In genomic region chr16:2032285-2033056, GRCh38 we compare ENCODE assay signal across 5 cellular contexts. TPM values are rescaled to one million over a fixed set of nuclear protein-coding genes. Genes with fewer than 3 reads are reported as not detected.
DNase-seq lines count a peak whose midpoint lies in the region; ATAC-seq and TF ChIP-seq lines count a peak whose summit lies in the region.

No MANE protein-coding gene starts in this region.

- peak overlapping the region; percentile 92 for H3K27ac ChIP-seq in lower lobe of right lung
- peak overlapping the region; percentile 71 to 100 (median 94) for H3K27ac ChIP-seq in tibial nerve

- TF ChIP-seq EP300 in tibial nerve (IDR thresholded peaks at IDR 0.05): peak in 1 of 2 donors; percentile 50

- peak in 1 of 2 donors; percentile 20 for TF ChIP-seq POLR2A in tibial nerve (IDR thresholded peaks at IDR 0.05)

- ATAC-seq in lower lobe of right lung: peak; percentile 1 to 2

- WGBS in tibial nerve, 2 donors: 26 to 27% methylated on average over 8 to 14 of the region's 15 CpGs

- H3K4me3 ChIP-seq in lower lobe of right lung (peak overlapping the region; percentile 84), tibial nerve (peak overlapping the region; percentile 8 to 47 (median 41))

- DNase-seq in anterior cingulate cortex (lab: John Stamatoyannopoulos, UW): peak in 30 of 58 donors; percentile 3 to 84 (median 46)
- DNase-seq in lower lobe of right lung: no peak
- DNase-seq in tibial nerve (ENCODE audit: low spot score in 2 of 2): no peak
- DNase-seq in HuH-7 (ENCODE audit: low spot score): no peak
- no peak for DNase-seq in NCI-H82 treated with DMSO at 0.1 percent for 48 hours (lab: John Stamatoyannopoulos, UW; ENCODE audit: unreplicated experiment)

- no peaks in the 10 kb centered on the region for H3K27me3 ChIP-seq in lower lobe of right lung (ENCODE audit: low read depth)
- no peaks in the 10 kb centered on the region for H3K27me3 ChIP-seq in tibial nerve

- no peak for TF ChIP-seq CTCF in lower lobe of right lung (IDR thresholded peaks at IDR 0.05)
- no peak for TF ChIP-seq CTCF in tibial nerve (IDR thresholded peaks at IDR 0.05)

- peaks cover 88% of the 10 kb centered on the region for H3K4me1 ChIP-seq in lower lobe of right lung
- peaks cover 0 to 95% (median 67%) of the 10 kb centered on the region in 4 donors for H3K4me1 ChIP-seq in tibial nerve

- intact Hi-C loops in lower lobe of right lung (cut with DNase I): no loop called here

- H3K36me3 ChIP-seq in lower lobe of right lung (peaks cover 35% of the 10 kb centered on the region), tibial nerve (peaks cover 0 to 6% (median 0%) of the 10 kb centered on the region in 3 donors)

- H3K9me3 ChIP-seq in lower lobe of right lung: no peaks in the 10 kb centered on the region
- no peaks in the 10 kb centered on the region for H3K9me3 ChIP-seq in tibial nerve

RNA-seq across cellular contexts. Expression of gene NHERF2, which starts 5.8 kb away (rescaled TPM):
- total RNA-seq in lower lobe of right lung (343 TPM), tibial nerve (10 to 100 TPM; 54.7 to 83.1 (median 64.9) TPM)

RNA-seq across cellular contexts. Expression of gene NPW, which starts 12.9 kb away (rescaled TPM):
- total RNA-seq in lower lobe of right lung (not detected), tibial nerve (1 to 10 TPM in 2 of 4 donors, not detected in 2; 3.0 to 3.1 TPM)

RNA-seq across cellular contexts. Expression of gene NTHL1, which starts 15.2 kb away (rescaled TPM):
- 24.3 TPM for total RNA-seq in lower lobe of right lung
- 10 to 100 TPM; 22.8 to 56.7 (median 28.1) TPM for total RNA-seq in tibial nerve

RNA-seq across cellular contexts. Expression of gene TSC2, which starts 15.3 kb away (rescaled TPM):
- 123 TPM for total RNA-seq in lower lobe of right lung
- total RNA-seq in tibial nerve: 100 to 1,000 TPM in 2 of 4 donors, 10 to 100 TPM in 2; 75.4 to 507 (median 111) TPM

RNA-seq across cellular contexts. Expression of gene ZNF598, which starts 22.9 kb away (rescaled TPM):
- total RNA-seq in lower lobe of right lung (27.2 TPM), tibial nerve (10 to 100 TPM; 37.0 to 83.1 (median 49.2) TPM)

Comparison
In these comparisons a context has a peak if more than half of its experiments do, and no peak if none do; other contexts are left out.
1. DNase-seq: peak in anterior cingulate cortex (30 of 58); none in lower lobe of right lung (single experiment), tibial nerve (0 of 2), HuH-7 (single experiment) and NCI-H82 treated with DMSO at 0.1 percent for 48 hours (single experiment).